In the genomic region with DNA sequence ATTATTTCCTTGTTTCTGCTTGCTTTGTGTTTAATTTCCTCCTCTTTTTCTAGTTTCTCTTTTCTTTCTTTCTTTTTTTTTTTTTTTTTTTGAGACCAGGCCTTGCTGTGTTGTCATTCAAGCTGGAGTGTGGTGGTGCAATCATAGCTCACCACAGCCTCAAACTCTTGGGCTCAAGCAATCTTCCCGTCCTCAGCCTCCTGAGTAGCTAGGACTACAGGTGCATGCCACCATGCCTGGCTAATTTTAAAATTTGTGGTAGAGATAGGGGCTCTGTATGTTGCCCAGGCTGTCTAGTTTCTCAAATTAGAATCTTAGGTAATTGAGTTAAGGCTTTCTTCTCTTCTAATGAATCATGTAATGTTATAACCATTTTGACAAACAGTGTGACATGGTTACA, we compare ENCODE assay signal across 21 cellular contexts. TPM values are rescaled to one million over a fixed set of nuclear protein-coding genes. Genes with fewer than 3 reads are reported as not detected.
DNase-seq lines count a peak whose midpoint lies in the region; ATAC-seq and TF ChIP-seq lines count a peak whose summit lies in the region.
"Had no signal": no experiment of that assay in that cellular context is flagged by ENCODE, and none has a peak within 500 bp of the region (broad histone marks: within the 10 kb centered on the region; RNA-seq: fewer than 3 reads in every experiment).

No MANE protein-coding gene starts in this region.

- H3K9ac ChIP-seq in endodermal cell (ENCODE audit: extremely low read depth, low read length, poor library complexity, severe bottlenecking) = no peak overlapping the region

- ATAC-seq in GM19328 (IDR thresholded peaks at IDR 0.05; ENCODE audit: unreplicated experiment) = no peak
- ATAC-seq: activated CD4-positive, alpha-beta T cell treated with anti-CD3 and anti-CD28 coated beads for 36 hours; activated naive CD4-positive, alpha-beta T cell treated with anti-CD3 and anti-CD28 coated beads, Interleukin-2, amount 50 U/mL, for 72 hours; stimulated activated memory B cell treated with anti-CD40 and anti-IgM and Interleukin-4, amounts not matched to agents 10 μg/mL and 1 μg/mL and 100 μg/mL, for 72 hours had no signal

- H2AFZ ChIP-seq in PC-9 = no peak overlapping the region

- no peaks in the 10 kb centered on the region for H3K36me3 ChIP-seq in PC-9 (ENCODE audit: low read depth)
- no peaks in the 10 kb centered on the region for H3K36me3 ChIP-seq in endodermal cell (ENCODE audit: control insufficient read depth, insufficient read depth, low read length)
- H3K36me3 ChIP-seq: heart right ventricle, ovary, upper lobe of left lung had no signal

- H3K4me3 ChIP-seq in PC-9 = no peak overlapping the region
- no peak overlapping the region for H3K4me3 ChIP-seq in epithelial cell of esophagus (ENCODE audit: low read length)
- no peak overlapping the region for H3K4me3 ChIP-seq in endodermal cell (ENCODE audit: low read length)
- H3K4me3 ChIP-seq: heart right ventricle, ovary, smooth muscle cell, upper lobe of left lung had no signal

- H3K9me3 Mint-ChIP-seq in progenitor cell of endocrine pancreas (ENCODE audit: low read depth) (no peaks in the 10 kb centered on the region), endodermal cell (no peaks in the 10 kb centered on the region)
- no peaks in the 10 kb centered on the region for H3K9me3 Mint-ChIP-seq in activated CD4-positive, alpha-beta memory T cell treated with anti-CD3 and anti-CD28 coated beads, Interleukin-2, amount 10 ng/mL, durations not matched to agents 7 days and 5 days
- H3K9me3 Mint-ChIP-seq: activated naive CD4-positive, alpha-beta T cell treated with anti-CD3 and anti-CD28 coated beads, Interleukin-2, amount 50 U/mL, for 72 hours; CD4-positive, alpha-beta T cell; stimulated activated memory B cell treated with anti-CD40 and anti-IgM and Interleukin-4, amounts not matched to agents 10 μg/mL and 1 μg/mL and 100 μg/mL, for 72 hours had no signal

- no peaks in the 10 kb centered on the region for H3K27me3 ChIP-seq in PC-9 (ENCODE audit: insufficient read depth, low read depth)
- no peaks in the 10 kb centered on the region for H3K27me3 ChIP-seq in endodermal cell (ENCODE audit: control insufficient read depth, insufficient read depth, low read length, poor library complexity, severe bottlenecking)
- H3K27me3 ChIP-seq: heart right ventricle, ovary, upper lobe of left lung had no signal

- peaks cover 6% of the 10 kb centered on the region; the same call in 1 of the 2 replicates for H3K4me1 ChIP-seq in PC-9 (replicated peaks; ENCODE audit: insufficient read depth)
- H3K4me1 ChIP-seq in endodermal cell (ENCODE audit: control insufficient read depth, insufficient read depth, low read length) = no peaks in the 10 kb centered on the region

- POLR2A ChIA-PET in PC-9 (lab: Charles Lee; ENCODE audit: unreplicated experiment) = no interaction called here
- POLR2A ChIA-PET in activated CD4-positive, alpha-beta memory T cell treated with anti-CD3 and anti-CD28 coated beads, Interleukin-2, amount 10 ng/mL, durations not matched to agents 7 days and 5 days (lab: Charles Lee) = interaction anchor here (1.2 kb wide), 1 partner anchor 85 kb away, joined by 3 read pairs; a partner anchor contains a TSS

- H3K9me3 ChIP-seq in PC-9 (ENCODE audit: insufficient read depth, low read depth) (no peaks in the 10 kb centered on the region), endodermal cell (ENCODE audit: control insufficient read depth, low read length) (no peaks in the 10 kb centered on the region)
- H3K9me3 ChIP-seq: heart right ventricle, ovary, upper lobe of left lung had no signal

- H3K27ac ChIP-seq in PC-9 = peak overlapping the region; percentile 50
- H3K27ac ChIP-seq in endodermal cell (ENCODE audit: low read depth, low read length) = no peak overlapping the region
- H3K27ac ChIP-seq: ovary, upper lobe of left lung had no signal

- intact Hi-C loops in PC-9 (cut with micrococcal nuclease; ENCODE audit: unreplicated experiment) = no loop called here

- no peak overlapping the region for H3K4me2 ChIP-seq in PC-9
- H3K4me2 ChIP-seq: smooth muscle cell had no signal

- 90% methylated on average over 1 of the region's 1 CpG; no CpG with 5 or more reads in 1 of the 2 experiments for WGBS in endodermal cell (ENCODE audit: insufficient coverage in 1 of 2, insufficient read length in 1 of 2), 2 experiments

- CTCF ChIA-PET in PC-9 (lab: Charles Lee) = no interaction called here
- CTCF ChIA-PET in activated CD4-positive, alpha-beta memory T cell treated with anti-CD3 and anti-CD28 coated beads, Interleukin-2, amount 10 ng/mL, durations not matched to agents 7 days and 5 days (lab: Charles Lee) = interaction anchor here (0.7 kb wide), 1 partner anchor 662 kb away, joined by 3 read pairs; no protein-coding TSS in a partner anchor

- no TSS peak for BruUV-seq in PC-9 (replicated peaks; lab: Mats Ljungman, UMichigan)

- H4K20me1 ChIP-seq in PC-9 (ENCODE audit: insufficient read depth) = no peaks in the 10 kb centered on the region

- H3K79me2 ChIP-seq in PC-9 (ENCODE audit: low read depth) = peaks cover 91% of the 10 kb centered on the region

- peaks cover 9% of the 10 kb centered on the region for H3K4me1 Mint-ChIP-seq in progenitor cell of endocrine pancreas (ENCODE audit: low read depth)
- peaks cover 3% of the 10 kb centered on the region for H3K4me1 Mint-ChIP-seq in activated CD4-positive, alpha-beta memory T cell treated with anti-CD3 and anti-CD28 coated beads, Interleukin-2, amount 10 ng/mL, durations not matched to agents 7 days and 5 days
- peaks cover 7% of the 10 kb centered on the region for H3K4me1 Mint-ChIP-seq in endodermal cell

- TF ChIP-seq CTCF in PC-9 (conservative IDR thresholded peaks at IDR 0.05) = no peak
- TF ChIP-seq CTCF in epithelial cell of esophagus (IDR thresholded peaks at IDR 0.05; ENCODE audit: insufficient read depth, low read depth, low read length, missing control alignments) = no peak
- no peak for TF ChIP-seq CTCF in progenitor cell of endocrine pancreas (IDR thresholded peaks at IDR 0.05; ENCODE audit: unreplicated experiment)
- TF ChIP-seq CTCF in endodermal cell (conservative IDR thresholded peaks at IDR 0.05) = no peak

- H3K4me3 Mint-ChIP-seq in progenitor cell of endocrine pancreas (ENCODE audit: low read depth) = no peak overlapping the region
- H3K4me3 Mint-ChIP-seq in activated CD4-positive, alpha-beta memory T cell treated with anti-CD3 and anti-CD28 coated beads, Interleukin-2, amount 10 ng/mL, durations not matched to agents 7 days and 5 days = no peak overlapping the region
- H3K4me3 Mint-ChIP-seq in endodermal cell = no peak overlapping the region
- H3K4me3 Mint-ChIP-seq: activated CD4-positive, alpha-beta T cell treated with anti-CD3 and anti-CD28 coated beads for 36 hours; CD4-positive, alpha-beta T cell; stimulated activated memory B cell treated with anti-CD40 and anti-IgM and Interleukin-4, amounts not matched to agents 10 μg/mL and 1 μg/mL and 100 μg/mL, for 72 hours had no signal

- no peaks in the 10 kb centered on the region for H3K27me3 Mint-ChIP-seq in progenitor cell of endocrine pancreas
- no peaks in the 10 kb centered on the region for H3K27me3 Mint-ChIP-seq in activated CD4-positive, alpha-beta memory T cell treated with anti-CD3 and anti-CD28 coated beads, Interleukin-2, amount 10 ng/mL, durations not matched to agents 7 days and 5 days
- no peaks in the 10 kb centered on the region for H3K27me3 Mint-ChIP-seq in endodermal cell (ENCODE audit: insufficient read depth)
- H3K27me3 Mint-ChIP-seq: activated CD4-positive, alpha-beta T cell treated with anti-CD3 and anti-CD28 coated beads for 36 hours; CD4-positive, alpha-beta T cell; stimulated activated memory B cell treated with anti-CD40 and anti-IgM and Interleukin-4, amounts not matched to agents 10 μg/mL and 1 μg/mL and 100 μg/mL, for 72 hours had no signal

- DNase-seq in SKM-1 treated with dmso at 0.1 percent for 144 hours (lab: John Stamatoyannopoulos, UW; ENCODE audit: unreplicated experiment) (peak; percentile 26), SKM-1 (lab: John Stamatoyannopoulos, UW; ENCODE audit: unreplicated experiment) (no peak), PC-9 (no peak), epithelial cell of esophagus (ENCODE audit: low read depth) (peak; percentile 56), progenitor cell of endocrine pancreas (ENCODE audit: low spot score, unreplicated experiment) (no peak), endodermal cell (no peak)
- DNase-seq in activated CD4-positive, alpha-beta memory T cell treated with anti-CD3 and anti-CD28 coated beads, Interleukin-2, amount 10 ng/mL, durations not matched to agents 7 days and 5 days = no peak
- DNase-seq: 8988T; activated CD4-positive, alpha-beta T cell treated with anti-CD3 and anti-CD28 coated beads for 36 hours; activated CD8-positive, alpha-beta memory T cell treated with anti-CD3 and anti-CD28 coated beads, Interleukin-2, amount 50 U/mL, for 48 hours; CD4-positive, alpha-beta T cell; EL; heart right ventricle; NCI-H1092 treated with DMSO at 0.1 percent for 48 hours; NCI-H2107; ovary had no signal

- 0 out of 2 replicates have a peak, but pooled peaks cover 13% of the 10 kb centered on the region for H3F3A ChIP-seq in PC-9 (ENCODE audit: insufficient read depth, low read depth)

- no peaks in the 10 kb centered on the region for H3K9me2 ChIP-seq in PC-9 (ENCODE audit: insufficient read depth)

- H3K27ac Mint-ChIP-seq in progenitor cell of endocrine pancreas = peak overlapping the region; percentile 31
- no peak overlapping the region for H3K27ac Mint-ChIP-seq in activated CD4-positive, alpha-beta memory T cell treated with anti-CD3 and anti-CD28 coated beads, Interleukin-2, amount 10 ng/mL, durations not matched to agents 7 days and 5 days
- H3K27ac Mint-ChIP-seq in endodermal cell = no peak overlapping the region
- H3K27ac Mint-ChIP-seq: activated CD4-positive, alpha-beta T cell treated with anti-CD3 and anti-CD28 coated beads for 36 hours; activated naive CD4-positive, alpha-beta T cell treated with anti-CD3 and anti-CD28 coated beads, Interleukin-2, amount 50 U/mL, for 72 hours; CD4-positive, alpha-beta T cell; stimulated activated memory B cell treated with anti-CD40 and anti-IgM and Interleukin-4, amounts not matched to agents 10 μg/mL and 1 μg/mL and 100 μg/mL, for 72 hours had no signal

- H3K36me3 Mint-ChIP-seq in progenitor cell of endocrine pancreas (ENCODE audit: insufficient read depth) (no peaks in the 10 kb centered on the region), endodermal cell (ENCODE audit: low read depth) (peaks cover 2% of the 10 kb centered on the region)
- H3K36me3 Mint-ChIP-seq in activated CD4-positive, alpha-beta memory T cell treated with anti-CD3 and anti-CD28 coated beads, Interleukin-2, amount 10 ng/mL, durations not matched to agents 7 days and 5 days (ENCODE audit: low read depth) = peaks cover 10% of the 10 kb centered on the region

RNA-seq across cellular contexts. Expression of a gene that starts 22.4 kb away (rescaled TPM):
- total RNA-seq in PC-9 (2021) = 116 and 119 TPM in 2 replicates
- 64.7 and 65.8 TPM in 2 replicates for total RNA-seq in progenitor cell of endocrine pancreas
- 10 to 100 TPM; 53.4 to 55.6 TPM for total RNA-seq in activated CD4-positive, alpha-beta memory T cell treated with anti-CD3 and anti-CD28 coated beads, Interleukin-2, amount 10 ng/mL, durations not matched to agents 7 days and 5 days
- total RNA-seq in endodermal cell = 10 to 100 TPM; 64.8 to 65.7 TPM
- 26.8 TPM for polyA plus RNA-seq in endodermal cell (2013, experiment 1 of 2)
- polyA plus RNA-seq in endodermal cell (2013, experiment 2 of 2) = 28.7 TPM

Comparison
In these comparisons a context has a peak if more than half of its experiments do, and no peak if none do; other contexts are left out.
1. DNase-seq: peak in SKM-1 treated with dmso at 0.1 percent for 144 hours (single experiment) and epithelial cell of esophagus (single experiment); none in SKM-1 (single experiment), PC-9 (0 of 2), progenitor cell of endocrine pancreas (single experiment), activated CD4-positive, alpha-beta memory T cell treated with anti-CD3 and anti-CD28 coated beads, Interleukin-2, amount 10 ng/mL, durations not matched to agents 7 days and 5 days (single experiment) and endodermal cell (single experiment).